1 cellular context compared by ENCODE assay signal in the genomic region with DNA sequence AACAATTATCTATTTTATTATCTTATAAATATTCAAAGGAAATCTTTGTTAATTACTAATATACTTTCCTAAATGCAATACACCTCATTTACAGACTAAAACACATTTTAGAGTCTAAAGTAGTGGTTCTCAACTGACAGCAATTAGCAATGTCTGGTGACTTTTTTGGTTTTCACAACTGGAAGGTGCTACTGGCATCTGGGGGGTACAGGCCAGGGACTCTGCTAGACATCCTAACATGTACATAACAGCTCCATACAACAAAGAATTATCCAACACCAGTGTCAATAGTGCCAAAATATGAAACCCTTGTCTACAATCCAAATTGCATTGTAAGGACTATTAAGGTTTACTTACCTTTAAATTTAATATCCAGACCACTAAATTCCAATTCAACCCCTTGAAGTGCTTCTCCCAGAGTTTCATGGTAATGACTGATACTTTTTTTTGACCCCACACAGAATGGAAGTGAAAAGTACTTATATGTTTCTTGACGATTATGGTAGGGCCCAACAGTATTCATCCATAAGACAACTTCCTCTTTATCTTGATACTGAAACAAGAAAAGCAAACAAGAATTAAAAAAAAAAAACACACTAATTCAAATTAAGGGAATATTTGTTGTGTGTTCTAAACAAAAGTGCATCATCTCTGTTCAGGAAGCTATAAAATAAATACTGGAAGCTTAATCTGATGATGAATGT.
TF ChIP-seq lines count a peak whose summit lies in the region.

No MANE protein-coding gene starts in this region.

TF ChIP-seq in GM12878, 131 proteins besides CTCF, POLR2A, EP300 and RAD21:
- TF ChIP-seq IKZF1 (conservative IDR thresholded peaks at IDR 0.05) (no peak), CREM (IDR thresholded peaks at IDR 0.05; ENCODE audit: low read depth) (no peak), MXI1 (IDR thresholded peaks at IDR 0.05; ENCODE audit: low read depth, low read length) (no peak), POU2F2 (IDR thresholded peaks at IDR 0.05; ENCODE audit: borderline replicate concordance, low read depth, low read length) (no peak), ZNF217 (IDR thresholded peaks at IDR 0.05) (no peak), SMAD1 (IDR thresholded peaks at IDR 0.05; ENCODE audit: low read depth, partially characterized antibody) (no peak), FOS (IDR thresholded peaks at IDR 0.05; ENCODE audit: borderline replicate concordance, extremely low read depth, insufficient read length) (no peak), POLR2AphosphoS2 (IDR thresholded peaks at IDR 0.05; ENCODE audit: low read depth, low read length) (no peak), GABPA (IDR thresholded peaks at IDR 0.05; ENCODE audit: low read depth) (no peak), CBFB (IDR thresholded peaks at IDR 0.05; ENCODE audit: low read depth) (no peak), SP1 (IDR thresholded peaks at IDR 0.05; ENCODE audit: low read depth, low read length) (no peak), NR2F1 (conservative IDR thresholded peaks at IDR 0.05) (no peak), YBX1 (IDR thresholded peaks at IDR 0.05) (no peak), TBL1XR1 (IDR thresholded peaks at IDR 0.05; ENCODE audit: low read depth, low read length) (no peak), IKZF2 (IDR thresholded peaks at IDR 0.05) (no peak), JUNB (IDR thresholded peaks at IDR 0.05) (no peak), NFIC (IDR thresholded peaks at IDR 0.05; ENCODE audit: low read depth, low read length) (no peak)
- TF ChIP-seq, protein P1, sequence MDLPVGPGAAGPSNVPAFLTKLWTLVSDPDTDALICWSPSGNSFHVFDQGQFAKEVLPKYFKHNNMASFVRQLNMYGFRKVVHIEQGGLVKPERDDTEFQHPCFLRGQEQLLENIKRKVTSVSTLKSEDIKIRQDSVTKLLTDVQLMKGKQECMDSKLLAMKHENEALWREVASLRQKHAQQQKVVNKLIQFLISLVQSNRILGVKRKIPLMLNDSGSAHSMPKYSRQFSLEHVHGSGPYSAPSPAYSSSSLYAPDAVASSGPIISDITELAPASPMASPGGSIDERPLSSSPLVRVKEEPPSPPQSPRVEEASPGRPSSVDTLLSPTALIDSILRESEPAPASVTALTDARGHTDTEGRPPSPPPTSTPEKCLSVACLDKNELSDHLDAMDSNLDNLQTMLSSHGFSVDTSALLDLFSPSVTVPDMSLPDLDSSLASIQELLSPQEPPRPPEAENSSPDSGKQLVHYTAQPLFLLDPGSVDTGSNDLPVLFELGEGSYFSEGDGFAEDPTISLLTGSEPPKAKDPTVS (IDR thresholded peaks at IDR 0.05; ENCODE audit: low read depth, low read length) = no peak
- TF ChIP-seq, protein P2, sequence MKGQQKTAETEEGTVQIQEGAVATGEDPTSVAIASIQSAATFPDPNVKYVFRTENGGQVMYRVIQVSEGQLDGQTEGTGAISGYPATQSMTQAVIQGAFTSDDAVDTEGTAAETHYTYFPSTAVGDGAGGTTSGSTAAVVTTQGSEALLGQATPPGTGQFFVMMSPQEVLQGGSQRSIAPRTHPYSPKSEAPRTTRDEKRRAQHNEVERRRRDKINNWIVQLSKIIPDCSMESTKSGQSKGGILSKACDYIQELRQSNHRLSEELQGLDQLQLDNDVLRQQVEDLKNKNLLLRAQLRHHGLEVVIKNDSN (IDR thresholded peaks at IDR 0.05; ENCODE audit: borderline replicate concordance, extremely low read length, insufficient read depth, low read depth, low read length) = no peak
